Comparison of ENCODE assay signal across 9 cellular contexts in genomic region chr7:67371429-67372305, GRCh38.
DNase-seq lines count a peak whose midpoint lies in the region; ATAC-seq and TF ChIP-seq lines count a peak whose summit lies in the region.
"Had no signal": no experiment of that assay in that cellular context is flagged by ENCODE, and none has a peak within 500 bp of the region (broad histone marks: within the 10 kb centered on the region; RNA-seq: fewer than 3 reads in every experiment).

No MANE protein-coding gene starts in this region.

- H3K4me3 ChIP-seq in colonic mucosa (no peak overlapping the region), right lobe of liver (no peak overlapping the region)

- H3K27me3 ChIP-seq in colonic mucosa, result no peaks in the 10 kb centered on the region
- H3K27me3 ChIP-seq in right lobe of liver, result no peaks in the 10 kb centered on the region

- 25% methylated on average over 14 of the region's 18 CpGs for WGBS in right lobe of liver (ENCODE audit: insufficient coverage, low coverage, low lambda C conversion rate, missing lambda C conversion rate)

- POLR2A ChIA-PET in activated CD4-positive, alpha-beta T cell treated with anti-CD3 and anti-CD28 coated beads for 36 hours (lab: Charles Lee), result no interaction called here

- intact Hi-C loops in activated CD4-positive, alpha-beta T cell treated with anti-CD3 and anti-CD28 coated beads for 36 hours (cut with DNase I, micrococcal nuclease), result no loop called here
- intact Hi-C loops in colonic mucosa (cut with DNase I) (no loop called here), right lobe of liver (cut with DNase I) (no loop called here)

- no peak for TF ChIP-seq POLR2A in right lobe of liver (IDR thresholded peaks at IDR 0.05)

- DNase-seq in CD1c-positive myeloid dendritic cell (ENCODE audit: extremely low spot score) (peak; percentile 62), NCI-H345 (lab: John Stamatoyannopoulos, UW) (peak; percentile 84), colonic mucosa (peak; percentile 56), right lobe of liver (peak in 2 of 3 donors; percentile 43 to 57)
- DNase-seq in activated CD4-positive, alpha-beta T cell treated with anti-CD3 and anti-CD28 coated beads for 36 hours, result peak; percentile 64
- peak; percentile 16 to 39 (median 38) for DNase-seq in stimulated activated CD4-positive, alpha-beta T cell treated with anti-CD3 and anti-CD28 coated beads, TNF-alpha, amount 100 ng/mL, for 48 hours (ENCODE audit: low read depth in 3 of 3)

- CTCF ChIA-PET in activated CD4-positive, alpha-beta T cell treated with anti-CD3 and anti-CD28 coated beads for 36 hours (lab: Charles Lee), result interaction anchor here (0.7 to 1.0 kb wide), 3 partner anchors 8 to 150 kb away, joined by 3 to 4 read pairs (median 3); no protein-coding TSS in a partner anchor

- H3K36me3 ChIP-seq in colonic mucosa (no peaks in the 10 kb centered on the region), right lobe of liver (no peaks in the 10 kb centered on the region)

- no peak overlapping the region for H3K27ac Mint-ChIP-seq in activated CD4-positive, alpha-beta T cell treated with anti-CD3 and anti-CD28 coated beads for 36 hours
- H3K27ac Mint-ChIP-seq: T-helper 1 cell treated with Interleukin-12 subunit alpha and Interleukin-12 subunit beta and Interleukin-4 antibody, amounts not matched to agents 30 μg/mL and 1 μg/mL, for 36 hours had no signal

- H3K36me3 Mint-ChIP-seq in activated CD4-positive, alpha-beta T cell treated with anti-CD3 and anti-CD28 coated beads for 36 hours (ENCODE audit: low read depth), result no peaks in the 10 kb centered on the region

- no peak overlapping the region for H3K27ac ChIP-seq in colonic mucosa
- H3K27ac ChIP-seq in right lobe of liver, result no peak overlapping the region

- H3K9me3 Mint-ChIP-seq in activated CD4-positive, alpha-beta T cell treated with anti-CD3 and anti-CD28 coated beads for 36 hours (ENCODE audit: low read depth), result peaks cover 3% of the 10 kb centered on the region

- ATAC-seq in GM19043 (IDR thresholded peaks at IDR 0.05; ENCODE audit: low read depth, unreplicated experiment), result peak; percentile 94
- peak; percentile 86 for ATAC-seq in HG03196 (IDR thresholded peaks at IDR 0.05; ENCODE audit: unreplicated experiment)
- peak; percentile 77 for ATAC-seq in activated CD4-positive, alpha-beta T cell treated with anti-CD3 and anti-CD28 coated beads for 36 hours
- ATAC-seq in right lobe of liver, result peak; percentile 97 to 99 (median 98)

- TF ChIP-seq CTCF in colonic mucosa (IDR thresholded peaks at IDR 0.05) (peak; percentile 69), right lobe of liver (IDR thresholded peaks at IDR 0.05) (peak; percentile 74 to 80 (median 78))

- no peak overlapping the region for H3K9ac ChIP-seq in colonic mucosa (ENCODE audit: low read depth in 2 of 2, low read length in 2 of 2)

- H3K4me1 Mint-ChIP-seq in activated CD4-positive, alpha-beta T cell treated with anti-CD3 and anti-CD28 coated beads for 36 hours, result no peaks in the 10 kb centered on the region

- H3K9me3 ChIP-seq in colonic mucosa, result no peaks in the 10 kb centered on the region
- no peaks in the 10 kb centered on the region for H3K9me3 ChIP-seq in right lobe of liver

- H3K4me1 ChIP-seq in colonic mucosa (no peaks in the 10 kb centered on the region), right lobe of liver (no peaks in the 10 kb centered on the region)

- H3K27me3 Mint-ChIP-seq in activated CD4-positive, alpha-beta T cell treated with anti-CD3 and anti-CD28 coated beads for 36 hours, result peaks cover 17% of the 10 kb centered on the region

- H3K4me3 Mint-ChIP-seq in activated CD4-positive, alpha-beta T cell treated with anti-CD3 and anti-CD28 coated beads for 36 hours, result no peak overlapping the region
- H3K4me3 Mint-ChIP-seq: T-helper 1 cell treated with Interleukin-12 subunit alpha and Interleukin-12 subunit beta and Interleukin-4 antibody, amounts not matched to agents 30 μg/mL and 1 μg/mL, for 36 hours had no signal
